ENCODE assay signal across 1 cellular context in genomic region chr1:206563367-206563953, GRCh38.
TF ChIP-seq lines count a peak whose summit lies in the region.

No MANE protein-coding gene starts in this region.

TF ChIP-seq in K562, 482 proteins besides CTCF, POLR2A, EP300 and RAD21 (continued from another document):
- 0 out of 6 replicates have a peak, but pooled peaks of 1 of the 3 experiments have one; percentile 23 for TF ChIP-seq ZBTB11 (CRISPR knock-in tag; IDR thresholded peaks at IDR 0.05)
- 0 out of 4 replicates have a peak, but pooled peaks of 1 of the 2 experiments have one; percentile 46 for TF ChIP-seq TEAD1 (CRISPR knock-in tag; IDR thresholded peaks at IDR 0.05)
- no peak for TF ChIP-seq BDP1 (IDR thresholded peaks at IDR 0.05; ENCODE audit: insufficient read depth, insufficient read length)
- TF ChIP-seq NR1H2 (CRISPR knock-in tag; IDR thresholded peaks at IDR 0.05), result peak; percentile 32; the same call in 1 of the 2 replicates
- peak; percentile 7; the same call in 1 of the 2 replicates for TF ChIP-seq ZBTB40 (IDR thresholded peaks at IDR 0.05)
- TF ChIP-seq ZBTB40 (CRISPR knock-in tag; IDR thresholded peaks at IDR 0.05), result no peak
- no peak for TF ChIP-seq ELK1 (CRISPR knock-in tag; IDR thresholded peaks at IDR 0.05)
- peak; percentile 26; the same call in 1 of the 2 replicates for TF ChIP-seq TFAP4 (CRISPR knock-in tag; IDR thresholded peaks at IDR 0.05; ENCODE audit: borderline replicate concordance)
- TF ChIP-seq SAFB2 (IDR thresholded peaks at IDR 0.05; ENCODE audit: borderline replicate concordance, low read depth, low read length, severe bottlenecking), result no peak
- TF ChIP-seq PRDM10 (IDR thresholded peaks at IDR 0.05; ENCODE audit: partially characterized antibody), result no peak
- no peak for TF ChIP-seq CBX3 (IDR thresholded peaks at IDR 0.05; ENCODE audit: borderline replicate concordance in 1 of 2, low read length in 2 of 2)
- TF ChIP-seq ATF6 (CRISPR knock-in tag; IDR thresholded peaks at IDR 0.05), result peak; percentile 80; the same call in 1 of the 2 replicates
